In genomic region chr4:140239311-140239710, GRCh38 we compare ENCODE assay signal across 13 cellular contexts.
A peak's percentile ranks its signal among the peaks of the same experiment; 100 is the strongest.
DNase-seq lines count a peak whose midpoint lies in the region; ATAC-seq and TF ChIP-seq lines count a peak whose summit lies in the region.
"Had no signal": no experiment of that assay in that cellular context is flagged by ENCODE, and none has a peak within 500 bp of the region (broad histone marks: within the 10 kb centered on the region; RNA-seq: fewer than 3 reads in every experiment).

No MANE protein-coding gene starts in this region.

- H3K9me2 ChIP-seq in Karpas-422 (replicated peaks; ENCODE audit: insufficient read depth, low read length) = no peaks in the 10 kb centered on the region
- no peaks in the 10 kb centered on the region for H3K9me2 ChIP-seq in hepatocyte (replicated peaks; ENCODE audit: insufficient read depth)

- H3K27ac ChIP-seq in BLaER1 (no peak overlapping the region; the same call in 1 of the 2 replicates), Karpas-422 (ENCODE audit: low read length) (peak overlapping the region; percentile 76; the same call in 1 of the 2 replicates), muscle layer of colon (ENCODE audit: low read depth, low read length) (peak overlapping the region; percentile 94), hepatocyte (no peak overlapping the region), foreskin keratinocyte (no peak overlapping the region)

- ATAC-seq in foreskin keratinocyte (no peak), HG03196 (IDR thresholded peaks at IDR 0.05; ENCODE audit: unreplicated experiment) (no peak)

- no peaks in the 10 kb centered on the region for H3K9me3 ChIP-seq in BLaER1
- no peaks in the 10 kb centered on the region for H3K9me3 ChIP-seq in Karpas-422 (ENCODE audit: low read length)
- H3K9me3 ChIP-seq in muscle layer of colon (ENCODE audit: low read length) = no peaks in the 10 kb centered on the region
- no peaks in the 10 kb centered on the region for H3K9me3 ChIP-seq in hepatocyte (ENCODE audit: low read depth)
- H3K9me3 ChIP-seq: right atrium auricular region, SJSA1 had no signal

- H3K4me3 ChIP-seq in BLaER1 (no peak overlapping the region), Karpas-422 (ENCODE audit: low read length) (no peak overlapping the region), muscle layer of colon (ENCODE audit: low read depth in 1 of 2, low read length in 2 of 2) (no peak overlapping the region), hepatocyte (no peak overlapping the region)
- H3K4me3 ChIP-seq: SJSA1 had no signal

- H3K9ac ChIP-seq in BLaER1 = no peak overlapping the region
- H3K9ac ChIP-seq in Karpas-422 (ENCODE audit: low read length) = no peak overlapping the region
- no peak overlapping the region for H3K9ac ChIP-seq in muscle layer of colon (ENCODE audit: low read length)

- H2AFZ ChIP-seq in Karpas-422 (ENCODE audit: low read length) (no peak overlapping the region), hepatocyte (no peak overlapping the region)

- H3K79me2 ChIP-seq in Karpas-422 (ENCODE audit: low read length) = no peaks in the 10 kb centered on the region
- no peaks in the 10 kb centered on the region for H3K79me2 ChIP-seq in hepatocyte

- TF ChIP-seq CTCF in hepatocyte (IDR thresholded peaks at IDR 0.05; ENCODE audit: poor library complexity) (no peak), foreskin keratinocyte (conservative IDR thresholded peaks at IDR 0.05) (no peak)

- no peaks in the 10 kb centered on the region for H4K20me1 ChIP-seq in BLaER1
- H4K20me1 ChIP-seq in Karpas-422 (ENCODE audit: insufficient read depth, low read depth, low read length) = no peaks in the 10 kb centered on the region
- no peaks in the 10 kb centered on the region for H4K20me1 ChIP-seq in hepatocyte (ENCODE audit: insufficient read depth, poor library complexity, severe bottlenecking)

- DNase-seq in Karpas-422 (no peak), NCI-H524 treated with DMSO at 0.1 percent for 48 hours (lab: John Stamatoyannopoulos, UW) (peak; percentile 41), hepatocyte (ENCODE audit: low spot score) (no peak), foreskin keratinocyte (no peak), mesenteric fat pad (ENCODE audit: low spot score) (no peak)
- DNase-seq: activated naive CD4-positive, alpha-beta T cell treated with anti-CD3 and anti-CD28 coated beads, Interleukin-2, amount 50 U/mL, for 16 hours; Kasumi-1; stimulated activated CD4-positive, alpha-beta T cell treated with anti-CD3 and anti-CD28 coated beads, Interleukin-4, amount 100 ng/mL, for 1 hour had no signal

- 85% methylated on average over 7 of the region's 7 CpGs for WGBS in hepatocyte (ENCODE audit: low lambda C conversion rate, missing lambda C conversion rate)

- H3K4me2 ChIP-seq in BLaER1 (peak overlapping the region; percentile 89), Karpas-422 (ENCODE audit: low read depth, low read length, poor library complexity, severe bottlenecking) (peak overlapping the region; percentile 59), hepatocyte (no peak overlapping the region)

- no peaks in the 10 kb centered on the region for H3K27me3 ChIP-seq in BLaER1
- no peaks in the 10 kb centered on the region for H3K27me3 ChIP-seq in Karpas-422 (ENCODE audit: low read length)
- H3K27me3 ChIP-seq in muscle layer of colon (ENCODE audit: control insufficient read depth in 1 of 2, insufficient read depth in 2 of 2, low read length in 2 of 2) = no peaks in the 10 kb centered on the region
- no peaks in the 10 kb centered on the region for H3K27me3 ChIP-seq in hepatocyte
- H3K27me3 ChIP-seq in foreskin keratinocyte = no peaks in the 10 kb centered on the region
- H3K27me3 ChIP-seq: right atrium auricular region, SJSA1 had no signal

- H3K36me3 ChIP-seq in BLaER1 (no peaks in the 10 kb centered on the region), Karpas-422 (ENCODE audit: insufficient read depth, low read length) (no peaks in the 10 kb centered on the region), muscle layer of colon (ENCODE audit: insufficient read depth, low read length) (no peaks in the 10 kb centered on the region), hepatocyte (replicated peaks; ENCODE audit: insufficient read depth, low read depth) (no peaks in the 10 kb centered on the region)
- H3K36me3 ChIP-seq: right atrium auricular region, SJSA1 had no signal

- H3K4me1 ChIP-seq in BLaER1 (peaks cover 95% of the 10 kb centered on the region), Karpas-422 (ENCODE audit: low read length) (peaks cover 81% of the 10 kb centered on the region), muscle layer of colon (ENCODE audit: insufficient read depth, low read length) (peaks cover 52% of the 10 kb centered on the region), hepatocyte (ENCODE audit: insufficient read depth) (peaks cover 44% of the 10 kb centered on the region), foreskin keratinocyte (no peaks in the 10 kb centered on the region)

Comparison
In these comparisons a context has a peak if more than half of its experiments do, and no peak if none do; other contexts are left out.
1. H3K27ac ChIP-seq: peak in Karpas-422 (single experiment) and muscle layer of colon (single experiment); none in BLaER1 (single experiment), hepatocyte (single experiment) and foreskin keratinocyte (single experiment).